In genomic region chr1:116990612-116991151, GRCh38 we compare ENCODE assay signal across 9 cellular contexts. TPM values are rescaled to one million over a fixed set of nuclear protein-coding genes. Genes with fewer than 3 reads are reported as not detected.
A peak's percentile ranks its signal among the peaks of the same experiment; 100 is the strongest.
DNase-seq lines count a peak whose midpoint lies in the region; ATAC-seq and TF ChIP-seq lines count a peak whose summit lies in the region.
"Had no signal": no experiment of that assay in that cellular context is flagged by ENCODE, and none has a peak within 500 bp of the region (broad histone marks: within the 10 kb centered on the region; RNA-seq: fewer than 3 reads in every experiment).

No MANE protein-coding gene starts in this region.

- H3K18ac ChIP-seq in IMR-90 (ENCODE audit: low read depth, low read length): no peak overlapping the region

- no peak overlapping the region for H4K5ac ChIP-seq in IMR-90 (ENCODE audit: low read depth, low read length)

- H4K20me1 ChIP-seq in IMR-90 (ENCODE audit: insufficient read depth, low read length): no peaks in the 10 kb centered on the region

- no peak overlapping the region for H4K91ac ChIP-seq in IMR-90 (ENCODE audit: insufficient read depth, low read depth, low read length)

- no peaks in the 10 kb centered on the region for H3K4me1 ChIP-seq in IMR-90 (ENCODE audit: control insufficient read depth, insufficient read depth, low read length)
- peaks cover 41% of the 10 kb centered on the region for H3K4me1 ChIP-seq in skeletal muscle satellite cell (ENCODE audit: control insufficient read depth, insufficient read depth, low read length)

- H3K9ac ChIP-seq in IMR-90 (ENCODE audit: low read depth, low read length) (no peak overlapping the region), skeletal muscle satellite cell (ENCODE audit: low read depth, low read length) (peak overlapping the region; percentile 51)

- no peak overlapping the region for H3K4me3 ChIP-seq in IMR-90 (ENCODE audit: insufficient read depth, low read depth, low read length)
- no peak overlapping the region for H3K4me3 ChIP-seq in skeletal muscle satellite cell (ENCODE audit: low read length)

- H2BK120ac ChIP-seq in IMR-90 (ENCODE audit: low read depth, low read length): no peak overlapping the region

- no peak overlapping the region for H3K27ac ChIP-seq in IMR-90 (ENCODE audit: insufficient read depth, low read length)

- no peak overlapping the region for H4K8ac ChIP-seq in IMR-90 (ENCODE audit: low read depth in 2 of 2, low read length in 2 of 2)

- peaks cover 40% of the 10 kb centered on the region for H3K36me3 Mint-ChIP-seq in WTC11
- H3K36me3 Mint-ChIP-seq in glutamatergic neuron (ENCODE audit: unreplicated experiment): peaks cover 29% of the 10 kb centered on the region
- H3K36me3 Mint-ChIP-seq in activated naive CD4-positive, alpha-beta T cell treated with anti-CD3 and anti-CD28 coated beads for 36 hours (ENCODE audit: low read depth): peaks cover 13% of the 10 kb centered on the region

- no peak overlapping the region for H2BK20ac ChIP-seq in IMR-90 (ENCODE audit: low read depth, low read length)

- no peak overlapping the region for H3K4me2 ChIP-seq in IMR-90 (ENCODE audit: low read depth, low read length)
- H3K4me2 ChIP-seq in skeletal muscle satellite cell (ENCODE audit: low read length): peak overlapping the region; percentile 56

- ATAC-seq in IMR-90 (ENCODE audit: low read depth): no peak
- ATAC-seq in WTC11: no peak
- no peak for ATAC-seq in HG02870 (IDR thresholded peaks at IDR 0.05; ENCODE audit: unreplicated experiment)
- no peak for ATAC-seq in GM19324 (IDR thresholded peaks at IDR 0.05; ENCODE audit: low FRiP score, unreplicated experiment)

- no peak overlapping the region for H3K56ac ChIP-seq in IMR-90 (ENCODE audit: extremely low read depth, insufficient read depth, low read length)

- no peak overlapping the region for H2BK5ac ChIP-seq in IMR-90 (ENCODE audit: low read depth, low read length, poor library complexity, severe bottlenecking)

- TF ChIP-seq RAD21 in IMR-90 (IDR thresholded peaks at IDR 0.05; ENCODE audit: low read length): no peak

- dilution Hi-C loops in IMR-90 (cut with HindIII; ENCODE audit: low sequenced_read_pairs, unreplicated experiment): no loop called here

- H3K4me1 Mint-ChIP-seq in WTC11 (peaks cover 27% of the 10 kb centered on the region), glutamatergic neuron (ENCODE audit: low read depth, unreplicated experiment) (peaks cover 40% of the 10 kb centered on the region)
- peaks cover 53% of the 10 kb centered on the region for H3K4me1 Mint-ChIP-seq in activated naive CD4-positive, alpha-beta T cell treated with anti-CD3 and anti-CD28 coated beads for 36 hours (ENCODE audit: low read depth)

- H2AK9ac ChIP-seq in IMR-90 (replicated peaks; ENCODE audit: low read depth, low read length, poor library complexity): peak overlapping the region; percentile 79

- H3K27ac Mint-ChIP-seq in WTC11: peak overlapping the region; percentile 77; the same call in 1 of the 2 replicates
- H3K27ac Mint-ChIP-seq in glutamatergic neuron (ENCODE audit: unreplicated experiment): peak overlapping the region; percentile 80
- H3K27ac Mint-ChIP-seq in activated naive CD4-positive, alpha-beta T cell treated with anti-CD3 and anti-CD28 coated beads for 36 hours: no peak overlapping the region

- H3K27me3 Mint-ChIP-seq in WTC11 (ENCODE audit: low read depth) (no peaks in the 10 kb centered on the region), glutamatergic neuron (ENCODE audit: unreplicated experiment) (no peaks in the 10 kb centered on the region)
- H3K27me3 Mint-ChIP-seq in activated naive CD4-positive, alpha-beta T cell treated with anti-CD3 and anti-CD28 coated beads for 36 hours (ENCODE audit: low read depth): no peaks in the 10 kb centered on the region

- H3K9me3 Mint-ChIP-seq in WTC11 (peaks cover 25% of the 10 kb centered on the region), glutamatergic neuron (ENCODE audit: unreplicated experiment) (peaks cover 5% of the 10 kb centered on the region)
- H3K9me3 Mint-ChIP-seq in activated naive CD4-positive, alpha-beta T cell treated with anti-CD3 and anti-CD28 coated beads for 36 hours: no peaks in the 10 kb centered on the region

- peak; percentile 43 for DNase-seq in IMR-90
- no peak for DNase-seq in WTC11 (ENCODE audit: low spot score)
- peak; percentile 54 for DNase-seq in glutamatergic neuron
- no peak for DNase-seq in activated naive CD4-positive, alpha-beta T cell treated with anti-CD3 and anti-CD28 coated beads for 36 hours
- no peak for DNase-seq in islet precursor cell
- DNase-seq: stimulated activated CD4-positive, alpha-beta T cell treated with anti-CD3 and anti-CD28 coated beads, Interleukin-4, amount 100 ng/mL, for 24 hours had no signal

- no peaks in the 10 kb centered on the region for H3K79me1 ChIP-seq in IMR-90 (ENCODE audit: low read depth in 1 of 2, low read length in 2 of 2)

- no peak overlapping the region for H2AFZ ChIP-seq in IMR-90 (replicated peaks; ENCODE audit: low read length, poor library complexity)

- no peak overlapping the region for H3K23ac ChIP-seq in IMR-90 (ENCODE audit: low read depth, low read length)

- 40% methylated on average over 1 of the region's 12 CpGs; no CpG with 5 or more reads in 1 of the 2 experiments for WGBS in IMR-90 (ENCODE audit: extremely low coverage in 2 of 2, insufficient read length in 1 of 2), 2 experiments

- intact Hi-C loops in IMR-90 (cut with micrococcal nuclease): no loop called here
- intact Hi-C loops in activated naive CD4-positive, alpha-beta T cell treated with anti-CD3 and anti-CD28 coated beads for 36 hours (cut with micrococcal nuclease): no loop called here

- in situ Hi-C loops in IMR-90 (cut with MboI; ENCODE audit: low sequenced_read_pairs): no loop called here

- no peaks in the 10 kb centered on the region for H3K9me3 ChIP-seq in IMR-90 (ENCODE audit: control insufficient read depth, insufficient read depth, low read length)
- H3K9me3 ChIP-seq in skeletal muscle satellite cell (replicated peaks; ENCODE audit: low read length): no peaks in the 10 kb centered on the region

- TF ChIP-seq CTCF in IMR-90 (conservative IDR thresholded peaks at IDR 0.05; ENCODE audit: low read depth, low read length) (no peak), WTC11 (IDR thresholded peaks at IDR 0.05) (no peak), glutamatergic neuron (IDR thresholded peaks at IDR 0.05; ENCODE audit: partially characterized antibody, unreplicated experiment) (no peak)

- CTCF ChIA-PET in IMR-90 (lab: Yijun Ruan, JAX) (no interaction called here), WTC11 (lab: Charles Lee) (no interaction called here)
- CTCF ChIA-PET in activated naive CD4-positive, alpha-beta T cell treated with anti-CD3 and anti-CD28 coated beads for 36 hours (lab: Charles Lee): no interaction called here

- no peak overlapping the region for H3K14ac ChIP-seq in IMR-90 (replicated peaks; ENCODE audit: low read depth, low read length)

- no peaks in the 10 kb centered on the region for H3K36me3 ChIP-seq in IMR-90 (ENCODE audit: control insufficient read depth, insufficient read depth, low read length)
- H3K36me3 ChIP-seq in skeletal muscle satellite cell (ENCODE audit: insufficient read depth, low read length): no peaks in the 10 kb centered on the region

- no TSS peak for BruUV-seq in IMR-90 (replicated peaks; lab: Mats Ljungman, UMichigan)

- H3K4ac ChIP-seq in IMR-90 (ENCODE audit: low read depth, low read length): no peak overlapping the region

- POLR2A ChIA-PET in IMR-90 (lab: Charles Lee; ENCODE audit: unreplicated experiment) (no interaction called here), WTC11 (lab: Charles Lee) (no interaction called here)

- H3K4me3 Mint-ChIP-seq in WTC11 (no peak overlapping the region), glutamatergic neuron (ENCODE audit: unreplicated experiment) (peak overlapping the region; percentile 34)
- H3K4me3 Mint-ChIP-seq in activated naive CD4-positive, alpha-beta T cell treated with anti-CD3 and anti-CD28 coated beads for 36 hours: no peak overlapping the region

- no peaks in the 10 kb centered on the region for H3K9me1 ChIP-seq in IMR-90 (ENCODE audit: insufficient read depth, low read length)

- no peak overlapping the region for H2AK5ac ChIP-seq in IMR-90 (ENCODE audit: low read depth, low read length)

- H3K27me3 ChIP-seq in IMR-90 (ENCODE audit: control insufficient read depth, insufficient read depth, low read length) (no peaks in the 10 kb centered on the region), skeletal muscle satellite cell (ENCODE audit: control insufficient read depth, insufficient read depth, low read length) (no peaks in the 10 kb centered on the region)

- no peak for TF ChIP-seq POLR2A in IMR-90 (IDR thresholded peaks at IDR 0.05; ENCODE audit: low read depth, low read length)

- H2BK15ac ChIP-seq in IMR-90 (ENCODE audit: low read depth, low read length): no peak overlapping the region

TF ChIP-seq in IMR-90, 13 proteins besides CTCF, POLR2A, EP300 and RAD21 (continues in another document):
- TF ChIP-seq CHD1 (IDR thresholded peaks at IDR 0.05; ENCODE audit: low read depth, low read length): no peak
- TF ChIP-seq NFE2L2 (IDR thresholded peaks at IDR 0.05; ENCODE audit: low read depth, low read length): no peak
- TF ChIP-seq MXI1 (IDR thresholded peaks at IDR 0.05; ENCODE audit: borderline replicate concordance, low read depth, low read length): no peak
- no peak for TF ChIP-seq FOS (IDR thresholded peaks at IDR 0.05; ENCODE audit: low read depth, low read length)
- TF ChIP-seq BHLHE40 (IDR thresholded peaks at IDR 0.05; ENCODE audit: low read depth, low read length): no peak
- TF ChIP-seq MAFK (IDR thresholded peaks at IDR 0.05; ENCODE audit: low read depth, low read length): no peak
- TF ChIP-seq RFX5 (IDR thresholded peaks at IDR 0.05; ENCODE audit: low read depth, low read length): no peak

TF ChIP-seq in WTC11, 78 proteins besides CTCF, POLR2A, EP300 and RAD21 (continues in another document):
- no peak for TF ChIP-seq RELA (CRISPR knock-in tag; IDR thresholded peaks at IDR 0.05; ENCODE audit: borderline replicate concordance)
- TF ChIP-seq ESRRA (CRISPR knock-in tag; IDR thresholded peaks at IDR 0.05; ENCODE audit: borderline replicate concordance): no peak

RNA-seq across cellular contexts. Expression of gene CD101, which starts 10.9 kb away (rescaled TPM):
- total RNA-seq in IMR-90 (2012; rRNA removed) (not detected in 2 replicates), WTC11 (2021) (1.3 to 1.6 TPM (median 1.4 TPM) in 3 replicates), glutamatergic neuron (ENCODE audit: unreplicated experiment) (3.2 TPM)
- not detected in 2 replicates for polyA plus RNA-seq in IMR-90 (2012; rRNA removed)
- not detected in 2 replicates for polyA plus RNA-seq in IMR-90 (2012; cell fraction: cytosol; rRNA removed)
- polyA plus RNA-seq in IMR-90 (2012; cell fraction: nucleus; rRNA removed; ENCODE audit: low replicate concordance): not detected in 2 replicates
- total RNA-seq in skeletal muscle satellite cell (2012; rRNA removed): 0.22 TPM in 1 of 2 replicates, not detected in the other
- 1 to 10 TPM in 1 of 2 experiments, under 1 TPM in 1; 0.83 to 1.1 TPM for total RNA-seq in activated naive CD4-positive, alpha-beta T cell treated with anti-CD3 and anti-CD28 coated beads for 36 hours

Comparison
In these comparisons a context has a peak if more than half of its experiments do, and no peak if none do; other contexts are left out.
1. DNase-seq: peak in IMR-90 (single experiment) and glutamatergic neuron (single experiment); none in WTC11 (single experiment), activated naive CD4-positive, alpha-beta T cell treated with anti-CD3 and anti-CD28 coated beads for 36 hours (single experiment) and islet precursor cell (single experiment).